Comparison of ENCODE assay signal across 8 cellular contexts in genomic region chr15:46091860-46092450, GRCh38.
DNase-seq lines count a peak whose midpoint lies in the region; ATAC-seq, FAIRE-seq and TF ChIP-seq lines count a peak whose summit lies in the region.

No MANE protein-coding gene starts in this region.

- DNase-seq in D721Med (ENCODE audit: insufficient read length, low spot score) (no peak), HT-29 (ENCODE audit: low spot score) (peak; percentile 75), PC-3 (peak; percentile 67), fibroblast of mammary gland (ENCODE audit: low read depth) (peak; percentile 8), stromal cell of bone marrow (ENCODE audit: low read depth) (peak; percentile 13)
- no peak for DNase-seq in activated CD4-positive, CD25-positive, alpha-beta regulatory T cell (lab: John Stamatoyannopoulos, UW)

- FAIRE-seq in D721Med (lab: Jason Lieb, UNC), result peak; percentile 92

- H3K4me2 ChIP-seq in PC-3 (ENCODE audit: low read length), result peak overlapping the region; percentile 50

- intact Hi-C loops in PC-3 (cut with micrococcal nuclease), result loop anchor here (1.0 to 5.0 kb wide), 3 partner anchors 188 to 385 kb away; no protein-coding TSS in a partner anchor

- no TSS peak for BruUV-seq in PC-3 (replicated peaks; lab: Mats Ljungman, UMichigan)

- H3K27ac ChIP-seq in PC-3 (ENCODE audit: low read length), result no peak overlapping the region

- no peaks in the 10 kb centered on the region for H3K79me2 ChIP-seq in PC-3 (ENCODE audit: low read length)

- peak; percentile 60 for TF ChIP-seq CTCF in D721Med (IDR thresholded peaks at IDR 0.05; ENCODE audit: insufficient read depth, missing control alignments)
- TF ChIP-seq CTCF in PC-3 (conservative IDR thresholded peaks at IDR 0.05; ENCODE audit: low read depth, low read length), result peak; percentile 81
- peak; percentile 39 for TF ChIP-seq CTCF in fibroblast of mammary gland (conservative IDR thresholded peaks at IDR 0.05; ENCODE audit: control insufficient read depth, insufficient read depth, low read depth, low read length)

- POLR2A ChIA-PET in PC-3 (lab: Charles Lee; ENCODE audit: unreplicated experiment), result no interaction called here

- H3K9ac ChIP-seq in PC-3 (ENCODE audit: low read length), result no peak overlapping the region

- no peaks in the 10 kb centered on the region for H4K20me1 ChIP-seq in PC-3 (ENCODE audit: low read length)

- H2AFZ ChIP-seq in PC-3 (ENCODE audit: low read length), result 0 out of 2 replicates have a peak overlapping the region, but pooled peaks have one; percentile 29

- CTCF ChIA-PET in PC-3 (lab: Charles Lee), result interaction anchor here (0.6 to 0.7 kb wide), 3 partner anchors 168 to 353 kb away, joined by 3 to 4 read pairs (median 4); no protein-coding TSS in a partner anchor

- ATAC-seq in PC-3 (peak; percentile 24; the same call in 1 of the 2 replicates), GM19023 (IDR thresholded peaks at IDR 0.05; ENCODE audit: unreplicated experiment) (no peak), HG03095 (IDR thresholded peaks at IDR 0.05; ENCODE audit: unreplicated experiment) (no peak)

- H3K9me2 ChIP-seq in PC-3 (replicated peaks; ENCODE audit: low read length), result no peaks in the 10 kb centered on the region

- no peaks in the 10 kb centered on the region for H3K27me3 ChIP-seq in PC-3 (ENCODE audit: low read length)

- peaks cover 24% of the 10 kb centered on the region for H3K4me1 ChIP-seq in PC-3 (ENCODE audit: insufficient read depth, low read length)

- H3K4me3 ChIP-seq in PC-3 (ENCODE audit: low read length) (no peak overlapping the region), fibroblast of mammary gland (ENCODE audit: control insufficient read depth, low read depth, low read length) (no peak overlapping the region)

- no peaks in the 10 kb centered on the region for H3K36me3 ChIP-seq in PC-3 (ENCODE audit: low read depth, low read length)

- no peaks in the 10 kb centered on the region for H3K9me3 ChIP-seq in PC-3 (ENCODE audit: low read length)

- peaks cover 9% of the 10 kb centered on the region for H3F3A ChIP-seq in PC-3 (ENCODE audit: low read length, unreplicated experiment)

Comparison
In these comparisons a context has a peak if more than half of its experiments do, and no peak if none do; other contexts are left out.
1. DNase-seq: peak in HT-29 (single experiment), PC-3 (single experiment), fibroblast of mammary gland (single experiment) and stromal cell of bone marrow (single experiment); none in D721Med (single experiment) and activated CD4-positive, CD25-positive, alpha-beta regulatory T cell (0 of 4).
2. Peak in every context shown above with its lines, with median percentiles within 50 percentile points of each other: CTCF ChIP-seq.